8 cellular contexts compared by ENCODE assay signal in genomic region chr1:206030714-206031113, GRCh38. TPM values are rescaled to one million over a fixed set of nuclear protein-coding genes. Genes with fewer than 3 reads are reported as not detected.
DNase-seq lines count a peak whose midpoint lies in the region; ATAC-seq and TF ChIP-seq lines count a peak whose summit lies in the region.

No MANE protein-coding gene starts in this region.

- TF ChIP-seq CTCF in WTC11 (IDR thresholded peaks at IDR 0.05), result peak; percentile 33; the same call in 1 of the 2 replicates

- no peaks in the 10 kb centered on the region for H3K27me3 Mint-ChIP-seq in WTC11 (ENCODE audit: low read depth)

- intact Hi-C loops in left colon (cut with DNase I, micrococcal nuclease), result no loop called here

- peaks cover 6% of the 10 kb centered on the region for H3K4me1 Mint-ChIP-seq in WTC11

- ATAC-seq in HG03280 (IDR thresholded peaks at IDR 0.05; ENCODE audit: unreplicated experiment) (peak; percentile 87), WTC11 (peak; percentile 99), left colon (peak; percentile 97)

- POLR2A ChIA-PET in WTC11 (lab: Charles Lee), result interaction anchor here (1.0 kb wide), 1 partner anchor 77 kb away, joined by 3 read pairs; no protein-coding TSS in a partner anchor

- no peaks in the 10 kb centered on the region for H3K36me3 Mint-ChIP-seq in WTC11

- DNase-seq in activated gamma-delta T cell treated with Interleukin-2 at 50 U/mL for 16 hours (peak; percentile 42), activated gamma-delta T cell (lab: John Stamatoyannopoulos, UW) (no peak), NCI-H226 (peak; percentile 75), WTC11 (ENCODE audit: low spot score) (peak; percentile 76), cerebellar cortex (ENCODE audit: low spot score) (peak; percentile 93), left colon (peak; percentile 78)
- DNase-seq in stimulated activated CD4-positive, alpha-beta T cell treated with anti-CD3 and anti-CD28 coated beads, Interleukin-4, amount 100 ng/mL, for 24 hours, result peak; percentile 73

- peaks cover 9% of the 10 kb centered on the region for H3K9me3 Mint-ChIP-seq in WTC11

- H3K27ac Mint-ChIP-seq in WTC11, result no peak overlapping the region

- CTCF ChIA-PET in WTC11 (lab: Charles Lee), result interaction anchor here (0.5 to 4.7 kb wide), 22 partner anchors 9 to 112 kb away, joined by 3 to 79 read pairs (median 5); partner anchors contain the start of gene AVPR1B

- no peak overlapping the region for H3K4me3 Mint-ChIP-seq in WTC11

TF ChIP-seq in WTC11, 78 proteins besides CTCF, POLR2A, EP300 and RAD21:
- no peak for TF ChIP-seq USF2 (CRISPR knock-in tag; IDR thresholded peaks at IDR 0.05)
- 0 out of 2 replicates have a peak, but pooled peaks have one; percentile 23 for TF ChIP-seq ETV6 (CRISPR knock-in tag; IDR thresholded peaks at IDR 0.05)
TF ChIP-seq in WTC11: peak in this region for 1.

RNA-seq across cellular contexts. Expression of gene CTSE, which starts 7.0 kb away (rescaled TPM):
- total RNA-seq in WTC11 (2021) (0.09 to 0.17 TPM in 2 of 3 replicates, not detected in the other), left colon (10 to 100 TPM; 20.7 to 57.4 TPM)

RNA-seq across cellular contexts. Expression of gene RHEX, which starts 22.3 kb away (rescaled TPM):
- not detected in 3 replicates for total RNA-seq in WTC11 (2021)
- 1 to 10 TPM in 1 of 2 donors, under 1 TPM in 1; 0.43 to 1.6 TPM for total RNA-seq in left colon

RNA-seq across cellular contexts. Expression of gene RAB7B, which starts 27.5 kb away (rescaled TPM):
- total RNA-seq in WTC11 (2021), result not detected in 3 replicates
- 1 to 10 TPM in 1 of 2 donors, under 1 TPM in 1; 0.34 to 2.3 TPM for total RNA-seq in left colon

Comparison
In these comparisons a context has a peak if more than half of its experiments do, and no peak if none do; other contexts are left out.
1. RNA of gene CTSE, which starts 7.0 kb away (total RNA-seq): 20.7 to 57.4 TPM in left colon; 0.09 to 0.17 TPM in WTC11; every median in the first group is over 10 times any median in the second.
2. Peak in every context shown above with its lines, with median percentiles within 50 percentile points of each other: ATAC-seq.